Comparison of ENCODE assay signal across 8 cellular contexts in genomic region chr10:60032723-60033122, GRCh38.
DNase-seq lines count a peak whose midpoint lies in the region; TF ChIP-seq lines count a peak whose summit lies in the region.

No MANE protein-coding gene starts in this region.

- H3K9me3 ChIP-seq in H9 (ENCODE audit: control insufficient read depth, low read depth, low read length) = no peaks in the 10 kb centered on the region

- TF ChIP-seq CTCF in H9 (conservative IDR thresholded peaks at IDR 0.05) = peak; percentile 75
- TF ChIP-seq CTCF in nephron (IDR thresholded peaks at IDR 0.05; ENCODE audit: unreplicated experiment in 3 of 3) = peak; percentile 38 to 53 (median 40)

- H4K8ac ChIP-seq in H9 (replicated peaks; ENCODE audit: insufficient read length, low read depth, low read length) = no peak overlapping the region

- no peak overlapping the region for H2AK5ac ChIP-seq in H9 (ENCODE audit: insufficient read length, low read length)

- H3K23me2 ChIP-seq in H9 (ENCODE audit: insufficient read length, low read depth, low read length, poor library complexity, severe bottlenecking) = no peaks in the 10 kb centered on the region

- H3K23ac ChIP-seq in H9 (ENCODE audit: insufficient read length, low read depth, low read length) = no peak overlapping the region

- no peaks in the 10 kb centered on the region for H3K27me3 ChIP-seq in H9 (ENCODE audit: insufficient read depth, low read length)

- no peak overlapping the region for H3K4ac ChIP-seq in H9 (ENCODE audit: low read depth, low read length)

- no peak overlapping the region for H3K18ac ChIP-seq in H9 (ENCODE audit: insufficient read length, low read depth, low read length)

- H3K36me3 Mint-ChIP-seq in H9 (ENCODE audit: insufficient read depth in 1 of 3, low read depth in 3 of 3) (peaks cover 0 to 4% (median 0%) of the 10 kb centered on the region in 3 experiments; a peak in 1 of 7 replicates), nephron (ENCODE audit: low read depth) (peaks cover 23% of the 10 kb centered on the region)

- H3K4me3 Mint-ChIP-seq in H9 = no peak overlapping the region
- no peak overlapping the region for H3K4me3 Mint-ChIP-seq in nephron

- H3K79me2 ChIP-seq in H9 (ENCODE audit: insufficient read depth, low read length) = no peaks in the 10 kb centered on the region

- no peak overlapping the region for H3K27ac ChIP-seq in H9 (ENCODE audit: insufficient read length, low read depth, low read length)

- H3K9me3 Mint-ChIP-seq in H9 = no peaks in the 10 kb centered on the region
- no peaks in the 10 kb centered on the region for H3K9me3 Mint-ChIP-seq in nephron

- no peak overlapping the region for H4K91ac ChIP-seq in H9 (ENCODE audit: insufficient read length, low read depth, low read length)

- no peak overlapping the region for H2AFZ ChIP-seq in H9 (ENCODE audit: low read length)

- peaks cover 12 to 30% of the 10 kb centered on the region in 2 experiments for H3K4me1 Mint-ChIP-seq in H9
- peaks cover 8% of the 10 kb centered on the region for H3K4me1 Mint-ChIP-seq in nephron

- H3K79me1 ChIP-seq in H9 (ENCODE audit: insufficient read depth, low read depth, low read length, poor library complexity, severe bottlenecking) = no peaks in the 10 kb centered on the region

- no peak overlapping the region for H4K5ac ChIP-seq in H9 (ENCODE audit: insufficient read length, low read depth, low read length)

- H3T11ph ChIP-seq in H9 (ENCODE audit: low read length) = no peak overlapping the region

- H3K56ac ChIP-seq in H9 (ENCODE audit: insufficient read length, low read depth, low read length) = no peak overlapping the region

- no peak overlapping the region for H3K4me2 ChIP-seq in H9 (ENCODE audit: insufficient read depth, insufficient read length, low read length)

- no peak overlapping the region for H2BK12ac ChIP-seq in H9 (ENCODE audit: insufficient read length, low read depth, low read length)

- H3K14ac ChIP-seq in H9 (ENCODE audit: insufficient read depth, low read length) = no peak overlapping the region

- H4K20me1 ChIP-seq in H9 (ENCODE audit: control insufficient read depth, insufficient read depth, insufficient read length) = no peaks in the 10 kb centered on the region

- no peak overlapping the region for H2BK5ac ChIP-seq in H9 (ENCODE audit: insufficient read length, low read length)

- DNase-seq in GM04504 (ENCODE audit: low read depth) (peak; percentile 24), H9 (no peak), NCI-H146 (lab: John Stamatoyannopoulos, UW) (peak; percentile 62), UCSD-AML1 (lab: John Stamatoyannopoulos, UW; ENCODE audit: unreplicated experiment) (peak; percentile 17), erythroblast (lab: John Stamatoyannopoulos, UW) (peak; percentile 51 to 62), occipital lobe (lab: John Stamatoyannopoulos, UW) (no peak)
- no peak for DNase-seq in stimulated activated naive CD4-positive, alpha-beta T cell treated with Interleukin-2 at 50 U/mL for 16 hours (lab: John Stamatoyannopoulos, UW)

- H2BK15ac ChIP-seq in H9 (ENCODE audit: low read depth, low read length) = no peak overlapping the region

- TF ChIP-seq POLR2A in erythroblast (IDR thresholded peaks at IDR 0.05; ENCODE audit: low read length) = no peak

- no CpG with 5 or more reads among the region's 1 CpG for WGBS in H9 (ENCODE audit: extremely low coverage, insufficient read length, low lambda C conversion rate)

- no peak overlapping the region for H2BK20ac ChIP-seq in H9 (ENCODE audit: low read depth, low read length, poor library complexity, severe bottlenecking)

- H2BK120ac ChIP-seq in H9 (ENCODE audit: low read depth, low read length, poor library complexity, severe bottlenecking) = no peak overlapping the region

- H3K27me3 Mint-ChIP-seq in H9 (ENCODE audit: low read depth) (no peaks in the 10 kb centered on the region), nephron (ENCODE audit: low read depth) (no peaks in the 10 kb centered on the region)

- H3K27ac Mint-ChIP-seq in H9 (no peak overlapping the region), nephron (no peak overlapping the region)

- H3K9ac ChIP-seq in H9 (ENCODE audit: extremely low read depth, insufficient read length, low read length) = no peak overlapping the region

- H3K4me1 ChIP-seq in H9 (ENCODE audit: insufficient read depth, low read length) = no peaks in the 10 kb centered on the region

Comparison
In these comparisons a context has a peak if more than half of its experiments do, and no peak if none do; other contexts are left out.
1. DNase-seq: peak in GM04504 (single experiment), NCI-H146 (single experiment), UCSD-AML1 (single experiment) and erythroblast (2 of 2); none in H9 (single experiment), stimulated activated naive CD4-positive, alpha-beta T cell treated with Interleukin-2 at 50 U/mL for 16 hours (single experiment) and occipital lobe (single experiment).